In the genomic region with DNA sequence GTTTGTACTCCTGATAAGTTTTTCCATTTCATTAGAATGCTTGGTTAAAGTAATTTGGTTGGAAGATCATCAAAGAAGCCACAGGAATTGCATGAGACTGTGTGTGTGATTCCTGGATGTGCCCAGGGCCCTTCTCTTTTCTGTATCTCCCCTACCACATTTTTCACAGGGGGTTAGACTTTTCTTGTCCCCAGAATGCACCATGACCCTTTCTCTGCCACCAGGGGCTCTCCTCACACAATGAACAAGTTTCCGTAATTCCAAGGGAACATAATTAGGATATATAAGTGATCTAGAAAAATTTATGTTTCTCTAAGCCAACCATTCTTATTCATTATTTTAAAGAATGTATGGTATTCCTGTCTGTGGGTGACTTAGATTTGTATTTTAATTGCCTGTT, we compare ENCODE assay signal across 16 cellular contexts.
DNase-seq lines count a peak whose midpoint lies in the region; ATAC-seq, FAIRE-seq and TF ChIP-seq lines count a peak whose summit lies in the region.
"Had no signal": no experiment of that assay in that cellular context is flagged by ENCODE, and none has a peak within 500 bp of the region (broad histone marks: within the 10 kb centered on the region; RNA-seq: fewer than 3 reads in every experiment).

No MANE protein-coding gene starts in this region.

- CTCF ChIA-PET in HepG2 (lab: Yijun Ruan, JAX; ENCODE audit: low intra/inter-chr PET ratio, low total read pairs), result no interaction called here
- CTCF ChIA-PET in Calu3 (lab: Charles Lee), result interaction anchor here (0.6 kb wide), 2 partner anchors 227 to 559 kb away, joined by 3 to 4 read pairs; no protein-coding TSS in a partner anchor

- H3K4me1 Mint-ChIP-seq in Calu3 (ENCODE audit: low read depth, unreplicated experiment), result peaks cover 12% of the 10 kb centered on the region
- H3K4me1 Mint-ChIP-seq: activated T-helper 17 cell treated with anti-CD3 and anti-CD28 coated beads, Interleukin-2, amount 50 U/mL, for 72 hours; IgD-negative memory B cell; natural killer cell had no signal

- no peak overlapping the region for H3K4me2 ChIP-seq in HepG2 (ENCODE audit: low read depth, low read length)

- in situ Hi-C loops in HepG2 (cut with HindIII; ENCODE audit: extremely low pct_ligation_motif_present, low pct_unique_long_range_greater_than_20kb), result no loop called here

- H3K4me3 Mint-ChIP-seq in Calu3 (ENCODE audit: low read depth, unreplicated experiment), result no peak overlapping the region
- H3K4me3 Mint-ChIP-seq: activated T-helper 17 cell treated with anti-CD3 and anti-CD28 coated beads, Interleukin-2, amount 50 U/mL, for 72 hours; IgD-negative memory B cell; natural killer cell had no signal

- H3K27me3 ChIP-seq in liver (ENCODE audit: control insufficient read depth in 4 of 4, insufficient read depth in 4 of 4, low read length in 3 of 4) (no peaks in the 10 kb centered on the region), HepG2 (ENCODE audit: control insufficient read depth in 1 of 2, insufficient read depth in 2 of 2, low read length in 2 of 2) (no peaks in the 10 kb centered on the region)
- H3K27me3 ChIP-seq: colonic mucosa had no signal

- POLR2A ChIA-PET in HepG2 (lab: Yijun Ruan, JAX), result no interaction called here

- H3K4me3 ChIP-seq in liver (ENCODE audit: low read depth in 1 of 3, low read length in 3 of 3), result no peak overlapping the region
- H3K4me3 ChIP-seq in HepG2 (replicated peaks in 1 of 3; ENCODE audit: insufficient read depth in 1 of 3, low read depth in 2 of 3, low read length in 3 of 3), result no peak overlapping the region
- no peak overlapping the region for H3K4me3 ChIP-seq in WI38 (ENCODE audit: low read depth, low read length)
- H3K4me3 ChIP-seq in fibroblast of the aortic adventitia (ENCODE audit: low read depth, low read length), result no peak overlapping the region
- H3K4me3 ChIP-seq: colonic mucosa, lung had no signal

- H3K27ac ChIP-seq in liver (ENCODE audit: low read depth in 1 of 2, low read length in 2 of 2) (no peak overlapping the region), HepG2 (ENCODE audit: extremely low read length, insufficient read depth, low read length) (no peak overlapping the region)
- H3K27ac ChIP-seq: colonic mucosa had no signal

- intact Hi-C loops in HepG2 (cut with micrococcal nuclease; ENCODE audit: unreplicated experiment) (no loop called here), Calu3 (cut with micrococcal nuclease; ENCODE audit: unreplicated experiment) (no loop called here)

- peak; percentile 24 for TF ChIP-seq CTCF in liver (IDR thresholded peaks at IDR 0.05; ENCODE audit: low read depth, low read length, missing input control)
- TF ChIP-seq CTCF in HepG2 (CRISPR knock-in tag; IDR thresholded peaks at IDR 0.05), result no peak
- 0 out of 2 replicates have a peak, but pooled peaks have one; percentile 20 for TF ChIP-seq CTCF in WI38 (IDR thresholded peaks at IDR 0.05; ENCODE audit: low read depth, low read length)
- TF ChIP-seq CTCF in fibroblast of the aortic adventitia (IDR thresholded peaks at IDR 0.05; ENCODE audit: insufficient read depth, low read length), result peak; percentile 40
- no peak for TF ChIP-seq CTCF in Calu3 (IDR thresholded peaks at IDR 0.05; ENCODE audit: unreplicated experiment)

- DNase-seq in HepG2 (ENCODE audit: low spot score) (no peak), fibroblast of the aortic adventitia (ENCODE audit: low read depth) (no peak), GM19239 (ENCODE audit: insufficient read length, low spot score) (no peak), Calu3 (no peak)
- DNase-seq: colonic mucosa, natural killer cell, NCI-H2171 had no signal

- no peak for FAIRE-seq in HepG2 (lab: Jason Lieb, UNC)
- FAIRE-seq in GM19239 (lab: Jason Lieb, UNC), result no peak
- FAIRE-seq: endothelial cell of umbilical vein had no signal

- H3K4me1 ChIP-seq in liver (ENCODE audit: control insufficient read depth in 4 of 4, insufficient read depth in 4 of 4, low read length in 3 of 4) (no peaks in the 10 kb centered on the region), HepG2 (ENCODE audit: insufficient read depth, low read length) (no peaks in the 10 kb centered on the region)
- H3K4me1 ChIP-seq: colonic mucosa had no signal

- TF ChIP-seq EP300 in HepG2 (IDR thresholded peaks at IDR 0.05; ENCODE audit: low read depth in 2 of 2, low read length in 2 of 2) (no peak), HepG2 (CRISPR knock-in tag; IDR thresholded peaks at IDR 0.05; ENCODE audit: borderline replicate concordance) (no peak)

- H3K36me3 ChIP-seq in liver (ENCODE audit: control insufficient read depth in 4 of 4, insufficient read depth in 3 of 4, low read depth in 1 of 4, low read length in 3 of 4) (peaks cover 0 to 4% (median 0%) of the 10 kb centered on the region in 4 donors), HepG2 (replicated peaks in 1 of 2; ENCODE audit: control insufficient read depth in 1 of 2, insufficient read depth in 2 of 2, low read length in 2 of 2) (peaks cover 1 to 73% of the 10 kb centered on the region in 2 experiments)
- H3K36me3 ChIP-seq: colonic mucosa had no signal

- BruUV-seq in HepG2 (replicated peaks; lab: Mats Ljungman, UMichigan) (no TSS peak), Calu3 (replicated peaks; lab: Mats Ljungman, UMichigan) (no TSS peak)

- no peaks in the 10 kb centered on the region for H4K20me1 ChIP-seq in HepG2 (ENCODE audit: insufficient read depth, low read length)

- H3K27me3 Mint-ChIP-seq in Calu3 (ENCODE audit: unreplicated experiment), result no peaks in the 10 kb centered on the region
- H3K27me3 Mint-ChIP-seq: activated T-helper 17 cell treated with anti-CD3 and anti-CD28 coated beads, Interleukin-2, amount 50 U/mL, for 72 hours; IgD-negative memory B cell had no signal

- H3K79me2 ChIP-seq in HepG2 (ENCODE audit: insufficient read depth, low read length), result no peaks in the 10 kb centered on the region

- TF ChIP-seq RAD21 in liver (IDR thresholded peaks at IDR 0.05) (peak in 1 of 2 donors; percentile 48), HepG2 (CRISPR knock-in tag; IDR thresholded peaks at IDR 0.05) (no peak)

- TF ChIP-seq POLR2A in HepG2 (IDR thresholded peaks at IDR 0.05; ENCODE audit: insufficient read depth in 1 of 2, low read depth in 2 of 2, low read length in 2 of 2), result no peak

- peaks cover 82% of the 10 kb centered on the region for H3K36me3 Mint-ChIP-seq in Calu3 (ENCODE audit: insufficient read depth, unreplicated experiment)
- H3K36me3 Mint-ChIP-seq: natural killer cell had no signal

- no peaks in the 10 kb centered on the region for H3K9me3 Mint-ChIP-seq in Calu3 (ENCODE audit: low read depth, unreplicated experiment)
- H3K9me3 Mint-ChIP-seq: activated T-helper 17 cell treated with anti-CD3 and anti-CD28 coated beads, Interleukin-2, amount 50 U/mL, for 72 hours; IgD-negative memory B cell; natural killer cell had no signal

- ATAC-seq in HepG2 (no peak), GM21619 (IDR thresholded peaks at IDR 0.05; ENCODE audit: unreplicated experiment) (no peak), GM18861 (IDR thresholded peaks at IDR 0.05; ENCODE audit: unreplicated experiment) (no peak)
- ATAC-seq: activated CD4-positive, CD25-positive, alpha-beta regulatory T cell treated with anti-CD3 and anti-CD28 coated beads, Interleukin-2, amount 50 U/mL, for 24 hours; activated T-helper 17 cell treated with anti-CD3 and anti-CD28 coated beads, Interleukin-2, amount 50 U/mL, for 72 hours; natural killer cell had no signal

- H3K9ac ChIP-seq in liver (ENCODE audit: low read depth in 1 of 2, low read length in 2 of 2), result no peak overlapping the region
- no peak overlapping the region for H3K9ac ChIP-seq in HepG2 (ENCODE audit: insufficient read depth, low read depth, low read length)

- H3K9me3 ChIP-seq in liver (ENCODE audit: control insufficient read depth in 4 of 4, low read length in 3 of 4), result no peaks in the 10 kb centered on the region
- H3K9me3 ChIP-seq in HepG2 (ENCODE audit: low read length), result no peaks in the 10 kb centered on the region
- H3K9me3 ChIP-seq: colonic mucosa had no signal

- 96% methylated on average over 1 of the region's 1 CpG for WGBS in liver
- 100% methylated on average over 1 of the region's 1 CpG for WGBS in HepG2 (ENCODE audit: low lambda C conversion rate)

- no peak overlapping the region for H3K27ac Mint-ChIP-seq in Calu3 (ENCODE audit: unreplicated experiment)
- H3K27ac Mint-ChIP-seq: activated T-helper 17 cell treated with anti-CD3 and anti-CD28 coated beads, Interleukin-2, amount 50 U/mL, for 72 hours; natural killer cell had no signal

- H2AFZ ChIP-seq in HepG2 (ENCODE audit: low read length), result no peak overlapping the region

TF ChIP-seq in liver, 16 proteins besides CTCF, POLR2A, EP300 and RAD21 (continues in another document):
- TF ChIP-seq SP1 (IDR thresholded peaks at IDR 0.05) (no peak), ZBTB33 (IDR thresholded peaks at IDR 0.05) (no peak), NR2F2 (IDR thresholded peaks at IDR 0.05) (no peak)

TF ChIP-seq in HepG2, 621 proteins besides CTCF, POLR2A, EP300 and RAD21 (continues in another document):
- TF ChIP-seq ZNF784 (CRISPR knock-in tag; IDR thresholded peaks at IDR 0.05; ENCODE audit: borderline replicate concordance) (no peak), FOXP1 (IDR thresholded peaks at IDR 0.05) (no peak), FOXP1 (CRISPR knock-in tag; IDR thresholded peaks at IDR 0.05) (no peak), PHB2 (IDR thresholded peaks at IDR 0.05; ENCODE audit: partially characterized antibody) (no peak), EZH2 (conservative IDR thresholded peaks at IDR 0.05; ENCODE audit: low read depth, low read length) (no peak), ZNF496 (CRISPR knock-in tag; IDR thresholded peaks at IDR 0.05; ENCODE audit: insufficient replicate concordance) (no peak), GTF2F1 (IDR thresholded peaks at IDR 0.05; ENCODE audit: low read length) (no peak)
- TF ChIP-seq, protein P1, sequence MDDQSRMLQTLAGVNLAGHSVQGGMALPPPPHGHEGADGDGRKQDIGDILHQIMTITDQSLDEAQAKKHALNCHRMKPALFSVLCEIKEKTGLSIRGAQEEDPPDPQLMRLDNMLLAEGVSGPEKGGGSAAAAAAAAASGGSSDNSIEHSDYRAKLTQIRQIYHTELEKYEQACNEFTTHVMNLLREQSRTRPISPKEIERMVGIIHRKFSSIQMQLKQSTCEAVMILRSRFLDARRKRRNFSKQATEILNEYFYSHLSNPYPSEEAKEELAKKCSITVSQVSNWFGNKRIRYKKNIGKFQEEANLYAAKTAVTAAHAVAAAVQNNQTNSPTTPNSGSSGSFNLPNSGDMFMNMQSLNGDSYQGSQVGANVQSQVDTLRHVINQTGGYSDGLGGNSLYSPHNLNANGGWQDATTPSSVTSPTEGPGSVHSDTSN (CRISPR knock-in tag; IDR thresholded peaks at IDR 0.05; ENCODE audit: borderline replicate concordance), result no peak

Comparison
In these comparisons a context has a peak if more than half of its experiments do, and no peak if none do; other contexts are left out.
1. CTCF ChIP-seq: peak in liver (single experiment), WI38 (single experiment) and fibroblast of the aortic adventitia (single experiment); none in HepG2 (single experiment) and Calu3 (single experiment).